8 cellular contexts compared by ENCODE assay signal in genomic region chr20:46255440-46256104, GRCh38. TPM values are rescaled to one million over a fixed set of nuclear protein-coding genes. Genes with fewer than 3 reads are reported as not detected.
A peak's percentile ranks its signal among the peaks of the same experiment; 100 is the strongest.
DNase-seq lines count a peak whose midpoint lies in the region; FAIRE-seq and TF ChIP-seq lines count a peak whose summit lies in the region.

No MANE protein-coding gene starts in this region.

- TF ChIP-seq CTCF in bronchial epithelial cell (IDR thresholded peaks at IDR 0.05; ENCODE audit: insufficient read depth, low read length, severe bottlenecking) (no peak), GM13976 (IDR thresholded peaks at IDR 0.05; ENCODE audit: borderline replicate concordance, control extremely low read depth, extremely low read depth, insufficient read depth, missing control alignments) (no peak)

- no peak overlapping the region for H3K18ac ChIP-seq in mesendoderm (ENCODE audit: low read length)

- H3K27ac ChIP-seq in mesendoderm (ENCODE audit: low read depth, low read length), result no peak overlapping the region

- peaks cover 10% of the 10 kb centered on the region for H3K27me3 ChIP-seq in bronchial epithelial cell (ENCODE audit: control insufficient read depth, insufficient read depth, low read length)
- H3K27me3 ChIP-seq in mesendoderm (ENCODE audit: insufficient read depth, low read length, poor library complexity), result peaks cover 12% of the 10 kb centered on the region

- H3K4me2 ChIP-seq in mesendoderm (ENCODE audit: low read length), result no peak overlapping the region

- no peak overlapping the region for H2AK5ac ChIP-seq in mesendoderm (ENCODE audit: low read length)

- H3K79me1 ChIP-seq in mesendoderm (ENCODE audit: low read length), result no peaks in the 10 kb centered on the region

- no peak overlapping the region for H2BK15ac ChIP-seq in mesendoderm (replicated peaks; ENCODE audit: low read depth)

- H3K4me3 ChIP-seq in bronchial epithelial cell (ENCODE audit: low read depth, low read length), result no peak overlapping the region
- no peak overlapping the region for H3K4me3 ChIP-seq in mesendoderm (ENCODE audit: low read length)

- H2BK120ac ChIP-seq in mesendoderm (ENCODE audit: low read depth, low read length), result no peak overlapping the region

- no peak overlapping the region for H3K23ac ChIP-seq in mesendoderm (ENCODE audit: low read length)

- H3K36me3 ChIP-seq in bronchial epithelial cell (ENCODE audit: control insufficient read depth, insufficient read depth, low read length) (no peaks in the 10 kb centered on the region), mesendoderm (ENCODE audit: control insufficient read depth, insufficient read depth, low read length) (no peaks in the 10 kb centered on the region)

- H4K8ac ChIP-seq in mesendoderm (ENCODE audit: low read depth, low read length), result no peak overlapping the region

- H2BK5ac ChIP-seq in mesendoderm (ENCODE audit: low read length), result no peak overlapping the region

- DNase-seq in H4 (ENCODE audit: low spot score), result peak; percentile 64
- peak; percentile 99 for DNase-seq in NCI-H2171 treated with DMSO at 0.1 percent for 48 hours (lab: John Stamatoyannopoulos, UW)
- peak; percentile 95 for DNase-seq in bronchial epithelial cell (ENCODE audit: low read depth)
- DNase-seq in nucleus accumbens (lab: John Stamatoyannopoulos, UW), result peak in 29 of 56 donors; percentile 1 to 71 (median 15)
- no peak for DNase-seq in mesenteric fat pad (ENCODE audit: low spot score)
- no peak for DNase-seq in mesendoderm
- DNase-seq in GM13976 (ENCODE audit: low spot score), result no peak
- no peak for DNase-seq in hippocampal formation (lab: John Stamatoyannopoulos, UW)

- in situ Hi-C loops in GM13976 (cut with MboI; ENCODE audit: low sequenced_read_pairs, unreplicated experiment), result no loop called here

- peak; percentile 88 for FAIRE-seq in bronchial epithelial cell (lab: Jason Lieb, UNC)

- no peak overlapping the region for H3K56ac ChIP-seq in mesendoderm (ENCODE audit: low read length)

- no peaks in the 10 kb centered on the region for H3K4me1 ChIP-seq in mesendoderm (ENCODE audit: control insufficient read depth, low read depth, low read length)

- no peak overlapping the region for H4K5ac ChIP-seq in mesendoderm (ENCODE audit: low read length)

- WGBS in mesendoderm (ENCODE audit: extremely low coverage, insufficient coverage, low lambda C conversion rate), result no CpG with 5 or more reads among the region's 8 CpGs

- H3K4ac ChIP-seq in mesendoderm (ENCODE audit: low read depth, low read length), result no peak overlapping the region

- no peaks in the 10 kb centered on the region for H3K79me2 ChIP-seq in mesendoderm (ENCODE audit: control insufficient read depth, insufficient read depth, low read length)

- no peak overlapping the region for H3K9ac ChIP-seq in mesendoderm (ENCODE audit: low read length)

RNA-seq across cellular contexts. Expression of gene CDH22, which starts 52.7 kb away (rescaled TPM):
- total RNA-seq in H4 (2014; rRNA removed; shearing (Covaris generic)), result not detected in 2 replicates
- total RNA-seq in bronchial epithelial cell (not detected in 2 replicates), mesenteric fat pad (0.35 TPM)
- polyA plus RNA-seq in mesendoderm (2013, experiment 1 of 2), result 0.08 TPM
- 0.01 TPM for polyA plus RNA-seq in mesendoderm (2013, experiment 2 of 2)

Comparison
In these comparisons a context has a peak if more than half of its experiments do, and no peak if none do; other contexts are left out.
1. DNase-seq: peak in H4 (single experiment), NCI-H2171 treated with DMSO at 0.1 percent for 48 hours (single experiment), bronchial epithelial cell (single experiment) and nucleus accumbens (29 of 56); none in mesenteric fat pad (single experiment), mesendoderm (single experiment), GM13976 (single experiment) and hippocampal formation (0 of 2).